21 cellular contexts compared by ENCODE assay signal in genomic region chr1:34156739-34157138, GRCh38. TPM values are rescaled to one million over a fixed set of nuclear protein-coding genes. Genes with fewer than 3 reads are reported as not detected.
"Had no signal": no experiment of that assay in that cellular context is flagged by ENCODE, and none has a peak within 500 bp of the region (broad histone marks: within the 10 kb centered on the region; RNA-seq: fewer than 3 reads in every experiment).

No MANE protein-coding gene starts in this region.

- H3K9me3 ChIP-seq: gastroesophageal sphincter, heart right ventricle, lower lobe of right lung, psoas muscle, right lobe of liver, suprapubic skin, upper lobe of left lung had no signal

- H3K4me3 ChIP-seq: cardiac muscle cell, dorsolateral prefrontal cortex, gastroesophageal sphincter, heart right ventricle, lower lobe of right lung, psoas muscle, right lobe of liver, smooth muscle cell, suprapubic skin, upper lobe of left lung had no signal

- H3K36me3 ChIP-seq: cardiac muscle cell, gastroesophageal sphincter, heart right ventricle, lower lobe of right lung, right lobe of liver, suprapubic skin, upper lobe of left lung had no signal

- H3K4me2 ChIP-seq: smooth muscle cell had no signal

- H3K4me1 ChIP-seq: gastroesophageal sphincter, heart right ventricle, lower lobe of right lung, psoas muscle, right lobe of liver, suprapubic skin, upper lobe of left lung had no signal

- H3K27ac ChIP-seq: cardiac muscle cell, dorsolateral prefrontal cortex, gastroesophageal sphincter, heart right ventricle, lower lobe of right lung, psoas muscle, right lobe of liver, suprapubic skin, upper lobe of left lung had no signal

- ATAC-seq: activated naive CD4-positive, alpha-beta T cell treated with anti-CD3 and anti-CD28 coated beads, Interleukin-2, amount 50 U/mL, for 72 hours; activated T-cell treated with anti-CD3 and anti-CD28 coated beads, Interleukin-2, amount 50 U/mL, for 72 hours; gastroesophageal sphincter; heart right ventricle; left colon; lower lobe of right lung; psoas muscle; right lobe of liver; stimulated activated naive CD8-positive, alpha-beta T cell treated with anti-CD3 and anti-CD28 coated beads, Interleukin-15, Interleukin-2, amounts not matched to agents 100 U/mL and 50 U/mL, for 24 hours had no signal

- H3K27me3 ChIP-seq: dorsolateral prefrontal cortex, right lobe of liver, upper lobe of left lung had no signal

- DNase-seq: activated CD4-positive, alpha-beta T cell treated with anti-CD3 and anti-CD28 coated beads, Interleukin-2, amount 10 ng/mL, durations not matched to agents 24 days and 14 days; activated CD4-positive, CD25-positive, alpha-beta regulatory T cell; activated CD8-positive, alpha-beta memory T cell treated with anti-CD3 and anti-CD28 coated beads, Interleukin-2, amount 50 U/mL, for 48 hours; activated gamma-delta T cell; activated T-cell treated with anti-CD3 and anti-CD28 coated beads, Interleukin-2, amount 50 U/mL, for 72 hours; dorsolateral prefrontal cortex; heart right ventricle; left colon; lower lobe of right lung; psoas muscle; right lobe of liver; stimulated activated naive CD8-positive, alpha-beta T cell treated with anti-CD3 and anti-CD28 coated beads, Interleukin-15, Interleukin-2, amounts not matched to agents 100 U/mL and 50 U/mL, for 24 hours; upper lobe of left lung had no signal

RNA-seq across cellular contexts. Expression of gene CSMD2, which starts 8.3 kb away (rescaled TPM):
- total RNA-seq: activated CD4-positive, alpha-beta T cell treated with anti-CD3 and anti-CD28 coated beads, Interleukin-2, amount 10 ng/mL, durations not matched to agents 24 days and 14 days; activated naive CD4-positive, alpha-beta T cell treated with anti-CD3 and anti-CD28 coated beads, Interleukin-2, amount 50 U/mL, for 72 hours; activated T-cell treated with anti-CD3 and anti-CD28 coated beads, Interleukin-2, amount 50 U/mL, for 72 hours; myocyte had no signal

RNA-seq across cellular contexts. Expression of gene C1orf94, which starts 20.0 kb away (rescaled TPM):
- total RNA-seq: activated CD4-positive, alpha-beta T cell treated with anti-CD3 and anti-CD28 coated beads, Interleukin-2, amount 10 ng/mL, durations not matched to agents 24 days and 14 days; activated naive CD4-positive, alpha-beta T cell treated with anti-CD3 and anti-CD28 coated beads, Interleukin-2, amount 50 U/mL, for 72 hours; activated T-cell treated with anti-CD3 and anti-CD28 coated beads, Interleukin-2, amount 50 U/mL, for 72 hours; cardiac muscle cell; gastroesophageal sphincter; lower lobe of right lung; mesothelial cell of epicardium; myocyte; osteoblast; psoas muscle; right lobe of liver; smooth muscle cell; suprapubic skin; upper lobe of left lung had no signal
